Comparison of ENCODE assay signal across 14 cellular contexts in genomic region chr5:59829389-59829788, GRCh38.
DNase-seq lines count a peak whose midpoint lies in the region; ATAC-seq and TF ChIP-seq lines count a peak whose summit lies in the region.
"Had no signal": no experiment of that assay in that cellular context is flagged by ENCODE, and none has a peak within 500 bp of the region (broad histone marks: within the 10 kb centered on the region; RNA-seq: fewer than 3 reads in every experiment).

No MANE protein-coding gene starts in this region.

- no peaks in the 10 kb centered on the region for H3K9me3 Mint-ChIP-seq in WTC11
- H3K9me3 Mint-ChIP-seq in activated CD4-positive, alpha-beta memory T cell treated with anti-CD3 and anti-CD28 coated beads for 36 hours, result no peaks in the 10 kb centered on the region
- H3K9me3 Mint-ChIP-seq in endothelial cell (ENCODE audit: unreplicated experiment), result no peaks in the 10 kb centered on the region
- H3K9me3 Mint-ChIP-seq: brain; endodermal cell; neural progenitor cell; T-helper 1 cell treated with Interleukin-12 subunit alpha and Interleukin-12 subunit beta and Interleukin-4 antibody, amounts not matched to agents 30 μg/mL and 1 μg/mL, for 36 hours had no signal

- H3K4me1 Mint-ChIP-seq in WTC11 (peaks cover 39% of the 10 kb centered on the region), endothelial cell (ENCODE audit: unreplicated experiment) (peaks cover 16% of the 10 kb centered on the region)
- H3K4me1 Mint-ChIP-seq in activated CD4-positive, alpha-beta memory T cell treated with anti-CD3 and anti-CD28 coated beads for 36 hours (ENCODE audit: low read depth), result no peaks in the 10 kb centered on the region

- H3K4me3 ChIP-seq in foreskin fibroblast (ENCODE audit: low read depth in 1 of 2, low read length in 2 of 2), result no peak overlapping the region
- H3K4me3 ChIP-seq: hepatocyte, neural progenitor cell had no signal

- DNase-seq in H4 (ENCODE audit: low spot score) (peak; percentile 93), WTC11 (ENCODE audit: low spot score) (no peak), foreskin fibroblast (peak; percentile 61 to 73), endothelial cell (ENCODE audit: low spot score) (no peak)
- DNase-seq in activated naive CD4-positive, alpha-beta T cell treated with Interleukin-2 at 50 U/mL for 16 hours, result no peak
- no peak for DNase-seq in stimulated activated CD4-positive, alpha-beta T cell treated with anti-CD3 and anti-CD28 coated beads, Interleukin-2, amount 100 ng/mL, for 24 hours
- DNase-seq in activated CD4-positive, alpha-beta memory T cell treated with anti-CD3 and anti-CD28 coated beads for 36 hours, result no peak
- DNase-seq: activated CD4-positive, alpha-beta T cell treated with anti-CD3 and anti-CD28 coated beads, Interleukin-2, amount 50 U/mL, for 1 hour; endodermal cell had no signal

- peak overlapping the region; percentile 80; the same call in 1 of the 2 replicates for H3K27ac Mint-ChIP-seq in WTC11
- no peak overlapping the region for H3K27ac Mint-ChIP-seq in activated CD4-positive, alpha-beta memory T cell treated with anti-CD3 and anti-CD28 coated beads for 36 hours
- no peak overlapping the region for H3K27ac Mint-ChIP-seq in endothelial cell (ENCODE audit: unreplicated experiment)
- H3K27ac Mint-ChIP-seq: endodermal cell; neural progenitor cell; T-helper 1 cell treated with Interleukin-12 subunit alpha and Interleukin-12 subunit beta and Interleukin-4 antibody, amounts not matched to agents 30 μg/mL and 1 μg/mL, for 36 hours had no signal

- no peak for TF ChIP-seq CTCF in 22Rv1 (IDR thresholded peaks at IDR 0.05)
- no peak for TF ChIP-seq CTCF in WTC11 (IDR thresholded peaks at IDR 0.05)
- no peak for TF ChIP-seq CTCF in foreskin fibroblast (IDR thresholded peaks at IDR 0.05; ENCODE audit: low read depth, low read length)
- no peak for TF ChIP-seq CTCF in endothelial cell (IDR thresholded peaks at IDR 0.05; ENCODE audit: unreplicated experiment)

- H3K4me3 Mint-ChIP-seq in WTC11 (no peak overlapping the region), endothelial cell (ENCODE audit: unreplicated experiment) (no peak overlapping the region)
- H3K4me3 Mint-ChIP-seq in activated CD4-positive, alpha-beta memory T cell treated with anti-CD3 and anti-CD28 coated beads for 36 hours, result no peak overlapping the region
- H3K4me3 Mint-ChIP-seq: brain; endodermal cell; neural progenitor cell; T-helper 1 cell treated with Interleukin-12 subunit alpha and Interleukin-12 subunit beta and Interleukin-4 antibody, amounts not matched to agents 30 μg/mL and 1 μg/mL, for 36 hours had no signal

- POLR2A ChIA-PET in WTC11 (lab: Charles Lee), result no interaction called here
- POLR2A ChIA-PET in activated CD4-positive, alpha-beta memory T cell treated with anti-CD3 and anti-CD28 coated beads for 36 hours (lab: Charles Lee), result no interaction called here

- H3K36me3 Mint-ChIP-seq in WTC11 (no peaks in the 10 kb centered on the region), endothelial cell (ENCODE audit: low read depth, unreplicated experiment) (no peaks in the 10 kb centered on the region)
- H3K36me3 Mint-ChIP-seq in activated CD4-positive, alpha-beta memory T cell treated with anti-CD3 and anti-CD28 coated beads for 36 hours, result no peaks in the 10 kb centered on the region
- H3K36me3 Mint-ChIP-seq: brain, neural progenitor cell had no signal

- CTCF ChIA-PET in WTC11 (lab: Charles Lee), result interaction anchor here (1.9 kb wide), 1 partner anchor 15 kb away, joined by 5 read pairs; no protein-coding TSS in a partner anchor
- CTCF ChIA-PET in activated CD4-positive, alpha-beta memory T cell treated with anti-CD3 and anti-CD28 coated beads for 36 hours (lab: Charles Lee), result interaction anchor here (1.0 kb wide), 1 partner anchor 13 kb away, joined by 3 read pairs; no protein-coding TSS in a partner anchor

- peak overlapping the region; percentile 92 for H3K27ac ChIP-seq in 22Rv1
- H3K27ac ChIP-seq: hepatocyte, neural progenitor cell had no signal

- no peaks in the 10 kb centered on the region for H3K27me3 Mint-ChIP-seq in WTC11 (ENCODE audit: low read depth)
- H3K27me3 Mint-ChIP-seq in activated CD4-positive, alpha-beta memory T cell treated with anti-CD3 and anti-CD28 coated beads for 36 hours, result peaks cover 12% of the 10 kb centered on the region
- no peaks in the 10 kb centered on the region for H3K27me3 Mint-ChIP-seq in endothelial cell (ENCODE audit: unreplicated experiment)
- H3K27me3 Mint-ChIP-seq: brain had no signal

- intact Hi-C loops in activated CD4-positive, alpha-beta memory T cell treated with anti-CD3 and anti-CD28 coated beads for 36 hours (cut with micrococcal nuclease), result no loop called here

- ATAC-seq in WTC11, result no peak

TF ChIP-seq in WTC11, 78 proteins besides CTCF, POLR2A, EP300 and RAD21 (continues in another document):
- TF ChIP-seq ZNF423 (CRISPR knock-in tag; IDR thresholded peaks at IDR 0.05) (no peak), HMGA2 (CRISPR knock-in tag; IDR thresholded peaks at IDR 0.05) (no peak), E2F4 (CRISPR knock-in tag; IDR thresholded peaks at IDR 0.05; ENCODE audit: borderline replicate concordance, low read depth) (no peak), NFYB (CRISPR knock-in tag; conservative IDR thresholded peaks at IDR 0.05; ENCODE audit: low read depth) (no peak), ZNF138 (CRISPR knock-in tag; conservative IDR thresholded peaks at IDR 0.05) (no peak), ZNF671 (CRISPR knock-in tag; IDR thresholded peaks at IDR 0.05) (no peak)
- TF ChIP-seq, protein P1, sequence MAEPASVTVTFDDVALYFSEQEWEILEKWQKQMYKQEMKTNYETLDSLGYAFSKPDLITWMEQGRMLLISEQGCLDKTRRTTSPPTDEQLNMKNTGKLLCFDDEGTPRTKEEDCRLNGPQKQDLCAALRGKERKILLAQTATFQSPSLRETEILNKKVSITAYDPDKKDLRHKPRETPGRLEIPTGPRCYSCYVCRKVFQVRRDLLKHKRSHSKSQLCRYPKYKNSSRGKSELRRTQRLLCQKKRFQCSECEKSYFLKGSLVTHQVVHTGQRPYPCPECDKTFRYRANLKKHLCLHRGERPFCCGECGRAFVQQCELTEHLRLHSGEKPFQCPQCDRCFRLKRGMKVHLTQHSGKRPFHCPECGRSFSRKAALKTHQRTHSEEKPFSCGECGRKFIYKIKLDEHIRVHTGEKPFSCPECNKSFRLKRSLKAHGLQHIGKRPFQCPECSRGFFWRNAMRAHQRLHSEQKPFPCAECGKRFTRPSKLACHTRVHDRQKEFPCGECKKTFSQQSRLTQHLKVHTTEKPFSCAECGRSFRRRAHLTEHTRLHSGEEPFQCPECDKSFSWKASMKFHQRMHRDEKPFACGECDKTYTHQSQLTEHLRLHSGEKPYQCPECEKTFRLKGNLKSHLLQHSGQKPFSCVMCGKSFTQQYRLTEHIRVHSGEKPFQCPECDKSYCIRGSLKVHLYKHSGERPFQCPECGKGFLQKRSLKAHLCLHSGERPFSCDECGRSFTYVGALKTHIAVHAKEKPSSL (CRISPR knock-in tag; conservative IDR thresholded peaks at IDR 0.05), result no peak
- TF ChIP-seq, protein P2, sequence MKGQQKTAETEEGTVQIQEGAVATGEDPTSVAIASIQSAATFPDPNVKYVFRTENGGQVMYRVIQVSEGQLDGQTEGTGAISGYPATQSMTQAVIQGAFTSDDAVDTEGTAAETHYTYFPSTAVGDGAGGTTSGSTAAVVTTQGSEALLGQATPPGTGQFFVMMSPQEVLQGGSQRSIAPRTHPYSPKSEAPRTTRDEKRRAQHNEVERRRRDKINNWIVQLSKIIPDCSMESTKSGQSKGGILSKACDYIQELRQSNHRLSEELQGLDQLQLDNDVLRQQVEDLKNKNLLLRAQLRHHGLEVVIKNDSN (CRISPR knock-in tag; IDR thresholded peaks at IDR 0.05), result no peak
- TF ChIP-seq, protein P3, sequence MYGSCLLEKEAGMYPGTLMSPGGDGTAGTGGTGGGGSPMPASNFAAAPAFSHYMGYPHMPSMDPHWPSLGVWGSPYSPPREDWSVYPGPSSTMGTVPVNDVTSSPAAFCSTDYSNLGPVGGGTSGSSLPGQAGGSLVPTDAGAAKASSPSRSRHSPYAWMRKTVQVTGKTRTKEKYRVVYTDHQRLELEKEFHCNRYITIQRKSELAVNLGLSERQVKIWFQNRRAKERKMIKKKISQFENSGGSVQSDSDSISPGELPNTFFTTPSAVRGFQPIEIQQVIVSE (CRISPR knock-in tag; IDR thresholded peaks at IDR 0.05; ENCODE audit: borderline replicate concordance), result no peak
- TF ChIP-seq, protein P4, sequence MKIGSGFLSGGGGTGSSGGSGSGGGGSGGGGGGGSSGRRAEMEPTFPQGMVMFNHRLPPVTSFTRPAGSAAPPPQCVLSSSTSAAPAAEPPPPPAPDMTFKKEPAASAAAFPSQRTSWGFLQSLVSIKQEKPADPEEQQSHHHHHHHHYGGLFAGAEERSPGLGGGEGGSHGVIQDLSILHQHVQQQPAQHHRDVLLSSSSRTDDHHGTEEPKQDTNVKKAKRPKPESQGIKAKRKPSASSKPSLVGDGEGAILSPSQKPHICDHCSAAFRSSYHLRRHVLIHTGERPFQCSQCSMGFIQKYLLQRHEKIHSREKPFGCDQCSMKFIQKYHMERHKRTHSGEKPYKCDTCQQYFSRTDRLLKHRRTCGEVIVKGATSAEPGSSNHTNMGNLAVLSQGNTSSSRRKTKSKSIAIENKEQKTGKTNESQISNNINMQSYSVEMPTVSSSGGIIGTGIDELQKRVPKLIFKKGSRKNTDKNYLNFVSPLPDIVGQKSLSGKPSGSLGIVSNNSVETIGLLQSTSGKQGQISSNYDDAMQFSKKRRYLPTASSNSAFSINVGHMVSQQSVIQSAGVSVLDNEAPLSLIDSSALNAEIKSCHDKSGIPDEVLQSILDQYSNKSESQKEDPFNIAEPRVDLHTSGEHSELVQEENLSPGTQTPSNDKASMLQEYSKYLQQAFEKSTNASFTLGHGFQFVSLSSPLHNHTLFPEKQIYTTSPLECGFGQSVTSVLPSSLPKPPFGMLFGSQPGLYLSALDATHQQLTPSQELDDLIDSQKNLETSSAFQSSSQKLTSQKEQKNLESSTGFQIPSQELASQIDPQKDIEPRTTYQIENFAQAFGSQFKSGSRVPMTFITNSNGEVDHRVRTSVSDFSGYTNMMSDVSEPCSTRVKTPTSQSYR (CRISPR knock-in tag; IDR thresholded peaks at IDR 0.05), result no peak

Comparison
In these comparisons a context has a peak if more than half of its experiments do, and no peak if none do; other contexts are left out.
1. DNase-seq: peak in H4 (single experiment) and foreskin fibroblast (2 of 2); none in WTC11 (single experiment), activated naive CD4-positive, alpha-beta T cell treated with Interleukin-2 at 50 U/mL for 16 hours (single experiment), stimulated activated CD4-positive, alpha-beta T cell treated with anti-CD3 and anti-CD28 coated beads, Interleukin-2, amount 100 ng/mL, for 24 hours (0 of 2), activated CD4-positive, alpha-beta memory T cell treated with anti-CD3 and anti-CD28 coated beads for 36 hours (single experiment) and endothelial cell (single experiment).